In the genomic region with DNA sequence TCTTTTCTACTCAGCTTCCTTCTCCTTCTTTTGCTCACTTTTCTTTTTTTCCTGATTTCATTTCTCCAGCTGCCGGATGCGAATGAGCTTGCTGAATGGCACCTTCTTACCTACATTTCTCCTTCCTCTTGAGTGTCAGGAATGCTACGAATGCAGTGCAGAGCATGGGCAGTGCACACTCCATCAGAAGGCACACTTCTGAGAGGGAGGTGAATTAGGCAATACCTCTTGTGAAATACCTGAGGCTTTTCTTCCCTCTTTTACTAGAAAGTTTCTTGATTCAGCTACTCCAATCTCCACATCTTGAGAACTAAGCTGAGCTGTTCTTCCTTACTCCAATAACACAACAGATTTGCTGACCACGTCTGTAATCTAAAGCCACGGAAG, we compare ENCODE assay signal across 1 cellular context.
A peak's percentile ranks its signal among the peaks of the same experiment; 100 is the strongest.
TF ChIP-seq lines count a peak whose summit lies in the region.

No MANE protein-coding gene starts in this region.

TF ChIP-seq in K562, 482 proteins besides CTCF, POLR2A, EP300 and RAD21:
- TF ChIP-seq CBX5 (IDR thresholded peaks at IDR 0.05; ENCODE audit: borderline replicate concordance, low read depth): no peak
- no peak for TF ChIP-seq ZNF384 (IDR thresholded peaks at IDR 0.05; ENCODE audit: low read depth, low read length)
- no peak for TF ChIP-seq ZNF263 (CRISPR knock-in tag; IDR thresholded peaks at IDR 0.05; ENCODE audit: borderline replicate concordance)
- TF ChIP-seq ZNF124 (CRISPR knock-in tag; IDR thresholded peaks at IDR 0.05): no peak
- peak; percentile 86 for TF ChIP-seq CEBPB (tag; IDR thresholded peaks at IDR 0.05)
- TF ChIP-seq MYBL2 (IDR thresholded peaks at IDR 0.05; ENCODE audit: low read depth): no peak
- TF ChIP-seq MYBL2 (CRISPR knock-in tag; IDR thresholded peaks at IDR 0.05; ENCODE audit: borderline replicate concordance): no peak
TF ChIP-seq in K562: peak in this region for 1.
